Comparison of ENCODE assay signal across 3 cellular contexts in genomic region chr15:67104453-67104852, GRCh38.
TF ChIP-seq lines count a peak whose summit lies in the region.

No MANE protein-coding gene starts in this region.

TF ChIP-seq in SK-N-SH, 30 proteins besides CTCF, POLR2A, EP300 and RAD21:
- TF ChIP-seq MEF2A (IDR thresholded peaks at IDR 0.05; ENCODE audit: borderline replicate concordance, low read depth) (no peak), FOSL2 (IDR thresholded peaks at IDR 0.05; ENCODE audit: borderline replicate concordance, low read depth) (no peak), ZBTB33 (IDR thresholded peaks at IDR 0.05; ENCODE audit: borderline replicate concordance, low read depth) (no peak), USF2 (IDR thresholded peaks at IDR 0.05; ENCODE audit: borderline replicate concordance, low read depth, low read length) (no peak), FOXM1 (IDR thresholded peaks at IDR 0.05; ENCODE audit: low read depth) (no peak)
- TF ChIP-seq, protein P1, sequence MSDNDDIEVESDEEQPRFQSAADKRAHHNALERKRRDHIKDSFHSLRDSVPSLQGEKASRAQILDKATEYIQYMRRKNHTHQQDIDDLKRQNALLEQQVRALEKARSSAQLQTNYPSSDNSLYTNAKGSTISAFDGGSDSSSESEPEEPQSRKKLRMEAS (IDR thresholded peaks at IDR 0.05; ENCODE audit: low read depth) = no peak

TF ChIP-seq in SK-N-SH treated with all-trans-retinoic acid at 6 μM for 48 hours, 23 proteins besides CTCF, POLR2A, EP300 and RAD21:
- no peak for TF ChIP-seq TCF4 (CRISPR knock-in tag; IDR thresholded peaks at IDR 0.05; ENCODE audit: borderline replicate concordance)
- no peak for TF ChIP-seq OSR1 (CRISPR knock-in tag; IDR thresholded peaks at IDR 0.05)
- TF ChIP-seq CREB5 (CRISPR knock-in tag; IDR thresholded peaks at IDR 0.05; ENCODE audit: low read depth) = no peak
- no peak for TF ChIP-seq ZC3H10 (CRISPR knock-in tag; IDR thresholded peaks at IDR 0.05)
- no peak for TF ChIP-seq ZNF565 (CRISPR knock-in tag; conservative IDR thresholded peaks at IDR 0.05; ENCODE audit: low read depth)
- no peak for TF ChIP-seq PPARA (CRISPR knock-in tag; IDR thresholded peaks at IDR 0.05; ENCODE audit: borderline replicate concordance)
- TF ChIP-seq ARNTL (CRISPR knock-in tag; IDR thresholded peaks at IDR 0.05; ENCODE audit: borderline replicate concordance, low read depth) = no peak
- TF ChIP-seq CSDC2 (CRISPR knock-in tag; IDR thresholded peaks at IDR 0.05) = no peak
TF ChIP-seq in SK-N-SH treated with all-trans-retinoic acid at 6 μM for 48 hours: peak in this region for 0.

TF ChIP-seq in HepG2, 621 proteins besides CTCF, POLR2A, EP300 and RAD21 (continued from another document):
- TF ChIP-seq ZNF3 (CRISPR knock-in tag; IDR thresholded peaks at IDR 0.05) (no peak), ZNF557 (CRISPR knock-in tag; IDR thresholded peaks at IDR 0.05) (no peak), ZNF33B (CRISPR knock-in tag; IDR thresholded peaks at IDR 0.05) (0 out of 2 replicates have a peak, but pooled peaks have one; percentile 15)
